In the genomic region with DNA sequence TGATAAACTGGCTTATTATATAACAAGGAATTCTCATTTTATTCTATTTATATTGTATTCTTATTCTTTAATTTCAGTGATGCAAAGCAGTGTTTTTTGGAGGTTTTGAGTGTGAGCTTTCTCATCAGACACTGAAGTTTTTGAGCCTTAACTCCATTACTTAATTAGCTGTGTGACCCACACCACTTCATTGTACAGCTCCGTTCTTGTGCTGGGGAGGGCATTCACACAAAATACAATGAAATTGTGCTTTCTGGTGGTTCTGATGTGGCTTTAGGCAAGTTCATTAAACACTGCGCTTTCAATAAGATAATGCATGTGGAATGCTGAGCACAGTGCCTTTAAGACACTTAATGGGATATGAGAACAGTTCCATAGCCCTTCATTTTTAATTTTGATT, we compare ENCODE assay signal across 17 cellular contexts.
"Had no signal": no experiment of that assay in that cellular context is flagged by ENCODE, and none has a peak within 500 bp of the region (broad histone marks: within the 10 kb centered on the region; RNA-seq: fewer than 3 reads in every experiment).

No MANE protein-coding gene starts in this region.

- H3K27ac Mint-ChIP-seq: activated naive CD8-positive, alpha-beta T cell treated with anti-CD3 and anti-CD28 coated beads for 36 hours; immature natural killer cell; naive B cell; stimulated activated naive B cell treated with anti-CD40 and anti-IgM and Interleukin-4, amounts not matched to agents 10 μg/mL and 1 μg/mL and 100 μg/mL, for 72 hours had no signal

- H3K36me3 ChIP-seq: cardiac muscle cell, upper lobe of right lung had no signal

- ATAC-seq: stimulated activated naive B cell treated with anti-CD40 and anti-IgM and Interleukin-4, amounts not matched to agents 10 μg/mL and 1 μg/mL and 100 μg/mL, for 72 hours had no signal

- H3K27me3 ChIP-seq: cardiac muscle cell, upper lobe of right lung had no signal

- H3K9me3 ChIP-seq: upper lobe of right lung had no signal

- H3K9me3 Mint-ChIP-seq: activated naive CD8-positive, alpha-beta T cell treated with anti-CD3 and anti-CD28 coated beads for 36 hours; naive B cell; stimulated activated naive B cell treated with anti-CD40 and anti-IgM and Interleukin-4, amounts not matched to agents 10 μg/mL and 1 μg/mL and 100 μg/mL, for 72 hours had no signal

- H3K4me3 Mint-ChIP-seq: activated naive CD8-positive, alpha-beta T cell treated with anti-CD3 and anti-CD28 coated beads for 36 hours; immature natural killer cell; naive B cell; stimulated activated naive B cell treated with anti-CD40 and anti-IgM and Interleukin-4, amounts not matched to agents 10 μg/mL and 1 μg/mL and 100 μg/mL, for 72 hours had no signal

- DNase-seq: activated CD4-positive, alpha-beta T cell treated with anti-CD3 and anti-CD28 coated beads, Interleukin-2, amount 50 U/mL, for 1 hour; activated gamma-delta T cell treated with Interleukin-2 at 50 U/mL for 16 hours; activated naive CD8-positive, alpha-beta T cell treated with anti-CD3 and anti-CD28 coated beads for 36 hours; amniotic stem cell; dermis blood vessel endothelial cell; head of caudate nucleus; immature natural killer cell; left ventricle myocardium superior; mesenchymal stem cell; mucosa of descending colon; naive B cell; retina; stimulated activated naive B cell treated with anti-CD40 and anti-IgM and Interleukin-4, amounts not matched to agents 10 μg/mL and 1 μg/mL and 100 μg/mL, for 72 hours; T-helper 1 cell; T-helper 9 cell; upper lobe of right lung had no signal

- H3K4me1 ChIP-seq: upper lobe of right lung had no signal

- H3K27ac ChIP-seq: cardiac muscle cell, upper lobe of right lung had no signal

- H3K27me3 Mint-ChIP-seq: activated naive CD8-positive, alpha-beta T cell treated with anti-CD3 and anti-CD28 coated beads for 36 hours; naive B cell; stimulated activated naive B cell treated with anti-CD40 and anti-IgM and Interleukin-4, amounts not matched to agents 10 μg/mL and 1 μg/mL and 100 μg/mL, for 72 hours had no signal

- H3K4me1 Mint-ChIP-seq: activated naive CD8-positive, alpha-beta T cell treated with anti-CD3 and anti-CD28 coated beads for 36 hours; immature natural killer cell; naive B cell; stimulated activated naive B cell treated with anti-CD40 and anti-IgM and Interleukin-4, amounts not matched to agents 10 μg/mL and 1 μg/mL and 100 μg/mL, for 72 hours had no signal

- H3K4me3 ChIP-seq: cardiac muscle cell, mucosa of descending colon, upper lobe of right lung had no signal

- H3K36me3 Mint-ChIP-seq: activated naive CD8-positive, alpha-beta T cell treated with anti-CD3 and anti-CD28 coated beads for 36 hours; immature natural killer cell; naive B cell; stimulated activated naive B cell treated with anti-CD40 and anti-IgM and Interleukin-4, amounts not matched to agents 10 μg/mL and 1 μg/mL and 100 μg/mL, for 72 hours had no signal
